ENCODE assay signal across 14 cellular contexts in genomic region chr17:20955437-20956323, GRCh38.
A peak's percentile ranks its signal among the peaks of the same experiment; 100 is the strongest.
DNase-seq lines count a peak whose midpoint lies in the region; ATAC-seq and TF ChIP-seq lines count a peak whose summit lies in the region.
"Had no signal": no experiment of that assay in that cellular context is flagged by ENCODE, and none has a peak within 500 bp of the region (broad histone marks: within the 10 kb centered on the region; RNA-seq: fewer than 3 reads in every experiment).

No MANE protein-coding gene starts in this region.

- TF ChIP-seq POLR2A in right lobe of liver (IDR thresholded peaks at IDR 0.05) (no peak), upper lobe of left lung (IDR thresholded peaks at IDR 0.05) (no peak)

- H3K4me3 ChIP-seq in epithelial cell of esophagus (ENCODE audit: low read length) (no peak overlapping the region), right lobe of liver (no peak overlapping the region), upper lobe of left lung (no peak overlapping the region)
- H3K4me3 ChIP-seq: MG63 had no signal

- H3K27ac ChIP-seq in right lobe of liver (peak overlapping the region in 2 of 3 donors; percentile 14 to 45), upper lobe of left lung (peak overlapping the region in 3 of 4 donors; percentile 14 to 38 (median 26))

- H3K36me3 ChIP-seq in right lobe of liver (no peaks in the 10 kb centered on the region), upper lobe of left lung (no peaks in the 10 kb centered on the region)
- H3K36me3 ChIP-seq: MG63 had no signal

- intact Hi-C loops in right lobe of liver (cut with DNase I), result no loop called here
- intact Hi-C loops in activated T-helper 2 cell treated with anti-CD3 and anti-CD28 coated beads, Interferon-gamma antibody, Interleukin-2, Interleukin-4, amounts not matched to agents 10 μg/mL and 5 μg/mL and 100 μg/mL, durations not matched to agents 14 hours and 24 hours and 36 hours (cut with micrococcal nuclease), result no loop called here

- no peaks in the 10 kb centered on the region for H3K9me3 Mint-ChIP-seq in activated T-helper 2 cell treated with anti-CD3 and anti-CD28 coated beads, Interferon-gamma antibody, Interleukin-2, Interleukin-4, amounts not matched to agents 10 μg/mL and 5 μg/mL and 100 μg/mL, durations not matched to agents 14 hours and 24 hours and 36 hours
- H3K9me3 Mint-ChIP-seq: stimulated activated naive B cell treated with anti-CD40 and anti-IgM and Interleukin-4, amounts not matched to agents 10 μg/mL and 1 μg/mL and 100 μg/mL, for 72 hours had no signal

- H3K4me1 ChIP-seq in right lobe of liver (peaks cover 0 to 12% (median 2%) of the 10 kb centered on the region in 4 donors), upper lobe of left lung (peaks cover 0 to 11% (median 0%) of the 10 kb centered on the region in 4 donors)

- H3K9me3 ChIP-seq in right lobe of liver, result no peaks in the 10 kb centered on the region
- H3K9me3 ChIP-seq in upper lobe of left lung, result no peaks in the 10 kb centered on the region
- H3K9me3 ChIP-seq: MG63 had no signal

- no peak overlapping the region for H3K27ac Mint-ChIP-seq in activated T-helper 2 cell treated with anti-CD3 and anti-CD28 coated beads, Interferon-gamma antibody, Interleukin-2, Interleukin-4, amounts not matched to agents 10 μg/mL and 5 μg/mL and 100 μg/mL, durations not matched to agents 14 hours and 24 hours and 36 hours
- H3K27ac Mint-ChIP-seq: stimulated activated naive B cell treated with anti-CD40 and anti-IgM and Interleukin-4, amounts not matched to agents 10 μg/mL and 1 μg/mL and 100 μg/mL, for 72 hours had no signal

- WGBS in right lobe of liver (ENCODE audit: insufficient coverage, low coverage, low lambda C conversion rate, missing lambda C conversion rate), result 45% methylated on average over 4 of the region's 6 CpGs
- WGBS in upper lobe of left lung, 2 donors, result 48 to 57% methylated on average over 6 of the region's 6 CpGs

- ATAC-seq in right lobe of liver (peak; percentile 83 to 97 (median 96)), upper lobe of left lung (ENCODE audit: low FRiP score in 2 of 2) (peak; percentile 53 to 70), HG03439 (IDR thresholded peaks at IDR 0.05; ENCODE audit: unreplicated experiment) (no peak)
- ATAC-seq: stimulated activated naive B cell treated with anti-CD40 and anti-IgM and Interleukin-4, amounts not matched to agents 10 μg/mL and 1 μg/mL and 100 μg/mL, for 72 hours had no signal

- TF ChIP-seq CTCF in epithelial cell of esophagus (IDR thresholded peaks at IDR 0.05; ENCODE audit: insufficient read depth, low read depth, low read length, missing control alignments) (no peak), right lobe of liver (IDR thresholded peaks at IDR 0.05) (no peak), upper lobe of left lung (IDR thresholded peaks at IDR 0.05) (no peak)

- peaks cover 17% of the 10 kb centered on the region for H3K27me3 Mint-ChIP-seq in activated T-helper 2 cell treated with anti-CD3 and anti-CD28 coated beads, Interferon-gamma antibody, Interleukin-2, Interleukin-4, amounts not matched to agents 10 μg/mL and 5 μg/mL and 100 μg/mL, durations not matched to agents 14 hours and 24 hours and 36 hours (ENCODE audit: low read depth)

- H3K27me3 ChIP-seq in right lobe of liver (no peaks in the 10 kb centered on the region), upper lobe of left lung (no peaks in the 10 kb centered on the region)
- H3K27me3 ChIP-seq: MG63 had no signal

- H3K36me3 Mint-ChIP-seq in activated T-helper 2 cell treated with anti-CD3 and anti-CD28 coated beads, Interferon-gamma antibody, Interleukin-2, Interleukin-4, amounts not matched to agents 10 μg/mL and 5 μg/mL and 100 μg/mL, durations not matched to agents 14 hours and 24 hours and 36 hours (ENCODE audit: low read depth), result no peaks in the 10 kb centered on the region
- H3K36me3 Mint-ChIP-seq: stimulated activated naive B cell treated with anti-CD40 and anti-IgM and Interleukin-4, amounts not matched to agents 10 μg/mL and 1 μg/mL and 100 μg/mL, for 72 hours had no signal

- DNase-seq in RKO (ENCODE audit: low spot score) (peak; percentile 23), epithelial cell of esophagus (ENCODE audit: low read depth) (peak; percentile 82), right lobe of liver (no peak), upper lobe of left lung (no peak), T1000 (lab: John Stamatoyannopoulos, UW) (no peak)
- DNase-seq in activated T-helper 2 cell treated with anti-CD3 and anti-CD28 coated beads, Interferon-gamma antibody, Interleukin-2, Interleukin-4, amounts not matched to agents 10 μg/mL and 5 μg/mL and 100 μg/mL, durations not matched to agents 14 hours and 24 hours and 36 hours (ENCODE audit: low spot score), result no peak
- DNase-seq: activated effector memory CD4-positive, alpha-beta T cell treated with anti-CD3 and anti-CD28 coated beads, Interleukin-2, amount 50 U/mL, for 16 hours; DMS79; effector CD8-positive, alpha-beta T cell; GOT3; MG63; NCI-H526 treated with DMSO at 0.1 percent for 48 hours; stimulated activated naive B cell treated with anti-CD40 and anti-IgM and Interleukin-4, amounts not matched to agents 10 μg/mL and 1 μg/mL and 100 μg/mL, for 72 hours had no signal

- no peak for TF ChIP-seq EP300 in upper lobe of left lung (IDR thresholded peaks at IDR 0.05)

- H3K4me3 Mint-ChIP-seq in activated T-helper 2 cell treated with anti-CD3 and anti-CD28 coated beads, Interferon-gamma antibody, Interleukin-2, Interleukin-4, amounts not matched to agents 10 μg/mL and 5 μg/mL and 100 μg/mL, durations not matched to agents 14 hours and 24 hours and 36 hours (ENCODE audit: low read depth), result no peak overlapping the region
- H3K4me3 Mint-ChIP-seq: stimulated activated naive B cell treated with anti-CD40 and anti-IgM and Interleukin-4, amounts not matched to agents 10 μg/mL and 1 μg/mL and 100 μg/mL, for 72 hours had no signal

- no peaks in the 10 kb centered on the region for H3K4me1 Mint-ChIP-seq in activated T-helper 2 cell treated with anti-CD3 and anti-CD28 coated beads, Interferon-gamma antibody, Interleukin-2, Interleukin-4, amounts not matched to agents 10 μg/mL and 5 μg/mL and 100 μg/mL, durations not matched to agents 14 hours and 24 hours and 36 hours (ENCODE audit: low read depth)
- H3K4me1 Mint-ChIP-seq: stimulated activated naive B cell treated with anti-CD40 and anti-IgM and Interleukin-4, amounts not matched to agents 10 μg/mL and 1 μg/mL and 100 μg/mL, for 72 hours had no signal

Comparison
In these comparisons a context has a peak if more than half of its experiments do, and no peak if none do; other contexts are left out.
1. DNase-seq: peak in RKO (single experiment) and epithelial cell of esophagus (single experiment); none in right lobe of liver (0 of 3), upper lobe of left lung (0 of 2), activated T-helper 2 cell treated with anti-CD3 and anti-CD28 coated beads, Interferon-gamma antibody, Interleukin-2, Interleukin-4, amounts not matched to agents 10 μg/mL and 5 μg/mL and 100 μg/mL, durations not matched to agents 14 hours and 24 hours and 36 hours (single experiment) and T1000 (single experiment).